ENCODE assay signal across 22 cellular contexts in genomic region chr12:89829434-89829975, GRCh38.
DNase-seq lines count a peak whose midpoint lies in the region; ATAC-seq and TF ChIP-seq lines count a peak whose summit lies in the region.
"Had no signal": no experiment of that assay in that cellular context is flagged by ENCODE, and none has a peak within 500 bp of the region (broad histone marks: within the 10 kb centered on the region; RNA-seq: fewer than 3 reads in every experiment).

No MANE protein-coding gene starts in this region.

- TF ChIP-seq EP300 in SK-N-SH (IDR thresholded peaks at IDR 0.05; ENCODE audit: borderline replicate concordance in 1 of 2, low read depth in 1 of 2, low read length in 1 of 2) = peak in 1 of 2 experiments; percentile 8; a peak in 1 of 4 replicates

- no peaks in the 10 kb centered on the region for H3K9me2 ChIP-seq in SK-N-SH

- H3K27ac ChIP-seq in SK-N-SH (ENCODE audit: low read depth in 2 of 2, low read length in 1 of 2) (peak overlapping the region in 1 of 2 experiments; percentile 28; a peak in 1 of 4 replicates), trophoblast cell (ENCODE audit: low read depth, low read length) (peak overlapping the region; percentile 95)
- H3K27ac ChIP-seq: SJSA1 had no signal

- H3K9me3 Mint-ChIP-seq in T-cell (no peaks in the 10 kb centered on the region), type B pancreatic cell (no peaks in the 10 kb centered on the region)

- no peak overlapping the region for H2AK5ac ChIP-seq in trophoblast cell (ENCODE audit: low read length)

- H3K36me3 Mint-ChIP-seq in T-cell (peaks cover 4% of the 10 kb centered on the region), type B pancreatic cell (no peaks in the 10 kb centered on the region)
- H3K36me3 Mint-ChIP-seq: CD4-positive, CD25-positive, alpha-beta regulatory T cell had no signal

- H2AFZ ChIP-seq in SK-N-SH (ENCODE audit: low read depth) (no peak overlapping the region), trophoblast cell (ENCODE audit: insufficient read depth, low read length, poor library complexity) (no peak overlapping the region)

- no peak overlapping the region for H4K8ac ChIP-seq in trophoblast cell (ENCODE audit: low read depth, low read length)

- no peak for ATAC-seq in T-cell (replicated peaks in 1 of 4)
- no peak for ATAC-seq in GM19023 (IDR thresholded peaks at IDR 0.05; ENCODE audit: unreplicated experiment)
- no peak for ATAC-seq in GM18498 (IDR thresholded peaks at IDR 0.05; ENCODE audit: unreplicated experiment)
- ATAC-seq: GM12878, HCT116 had no signal

- H3K4me1 Mint-ChIP-seq in T-cell (peaks cover 14 to 19% (median 18%) of the 10 kb centered on the region in 3 donors), type B pancreatic cell (ENCODE audit: unreplicated experiment) (peaks cover 34% of the 10 kb centered on the region)

- H3K79me2 ChIP-seq in SK-N-SH (ENCODE audit: insufficient read depth) (no peaks in the 10 kb centered on the region), trophoblast cell (ENCODE audit: control insufficient read depth, insufficient read depth, low read length, poor library complexity) (no peaks in the 10 kb centered on the region)

- H3K4me3 Mint-ChIP-seq in T-cell (no peak overlapping the region), type B pancreatic cell (no peak overlapping the region)
- H3K4me3 Mint-ChIP-seq: CD4-positive, CD25-positive, alpha-beta regulatory T cell had no signal

- POLR2A ChIA-PET in SK-N-SH (lab: Yijun Ruan, JAX) (no interaction called here), T-cell (lab: Charles Lee) (interaction anchor here in 1 of 2 donors (0.6 kb wide), 1 partner anchor 268 kb away, joined by 3 read pairs; no protein-coding TSS in a partner anchor)

- no peak overlapping the region for H3K27ac Mint-ChIP-seq in T-cell
- no peak overlapping the region for H3K27ac Mint-ChIP-seq in type B pancreatic cell

- H4K91ac ChIP-seq in trophoblast cell (ENCODE audit: low read depth, low read length) = no peak overlapping the region

- no peak overlapping the region for H3K18ac ChIP-seq in trophoblast cell (ENCODE audit: low read length)

- no peaks in the 10 kb centered on the region for H3K27me3 ChIP-seq in SK-N-SH (ENCODE audit: insufficient read depth)
- no peaks in the 10 kb centered on the region for H3K27me3 ChIP-seq in trophoblast cell (ENCODE audit: insufficient read depth, low read length)
- H3K27me3 ChIP-seq: SJSA1 had no signal

- no peak for TF ChIP-seq RAD21 in SK-N-SH (IDR thresholded peaks at IDR 0.05; ENCODE audit: low read length)

- H3K23ac ChIP-seq in trophoblast cell (ENCODE audit: low read length) = no peak overlapping the region

- H3K14ac ChIP-seq in trophoblast cell (ENCODE audit: low read length) = no peak overlapping the region

- H3K4ac ChIP-seq in trophoblast cell (ENCODE audit: low read depth, low read length) = no peak overlapping the region

- H3K4me3 ChIP-seq in SK-N-SH (ENCODE audit: low read depth in 2 of 2, low read length in 1 of 2) (no peak overlapping the region), fibroblast of the aortic adventitia (ENCODE audit: low read depth, low read length) (no peak overlapping the region), trophoblast cell (ENCODE audit: low read depth, low read length) (no peak overlapping the region)
- H3K4me3 ChIP-seq: GM12878, SJSA1 had no signal

- H3K36me3 ChIP-seq in SK-N-SH (replicated peaks in 1 of 2; ENCODE audit: control insufficient read depth in 1 of 2, insufficient read depth in 2 of 2, low read length in 1 of 2) (no peaks in the 10 kb centered on the region), trophoblast cell (ENCODE audit: control insufficient read depth in 1 of 2, insufficient read depth in 2 of 2, low read length in 2 of 2) (no peaks in the 10 kb centered on the region)
- H3K36me3 ChIP-seq: SJSA1 had no signal

- H2BK5ac ChIP-seq in trophoblast cell (ENCODE audit: low read depth, low read length, poor library complexity) = peak overlapping the region; percentile 98

- H3K4me2 ChIP-seq in SK-N-SH (no peak overlapping the region), trophoblast cell (ENCODE audit: low read length) (peak overlapping the region; percentile 37)

- H3K9ac ChIP-seq in SK-N-SH = no peak overlapping the region
- H3K9ac ChIP-seq in trophoblast cell (ENCODE audit: low read length) = no peak overlapping the region

- H3K4me1 ChIP-seq in SK-N-SH (ENCODE audit: control insufficient read depth in 1 of 2, insufficient read depth in 2 of 2, low read depth in 1 of 2, low read length in 1 of 2) (peaks cover 0 to 9% of the 10 kb centered on the region in 2 experiments; a peak in 3 of 4 replicates), trophoblast cell (ENCODE audit: control insufficient read depth in 1 of 2, insufficient read depth in 2 of 2, low read length in 2 of 2) (peaks cover 0 to 15% of the 10 kb centered on the region in 2 experiments)

- no peaks in the 10 kb centered on the region for H3K27me3 Mint-ChIP-seq in T-cell
- peaks cover 8% of the 10 kb centered on the region for H3K27me3 Mint-ChIP-seq in type B pancreatic cell
- H3K27me3 Mint-ChIP-seq: CD4-positive, CD25-positive, alpha-beta regulatory T cell had no signal

- DNase-seq in EH (ENCODE audit: low read depth) = peak; percentile 20
- DNase-seq in SK-N-SH = no peak
- DNase-seq in fibroblast of the aortic adventitia (ENCODE audit: low read depth) = peak; percentile 21
- DNase-seq in trophoblast cell = peak; percentile 36 to 91
- DNase-seq in T-cell = no peak
- DNase-seq in type B pancreatic cell (ENCODE audit: extremely low spot score, unreplicated experiment) = no peak
- DNase-seq: CD4-positive, CD25-positive, alpha-beta regulatory T cell; DMS79; GOT3; KG1; NCI-H1092 treated with DMSO at 0.1 percent for 48 hours; NCI-H146; NCI-H2029; NCI-H2227 treated with DMSO at 0.1 percent for 48 hours; NCI-H510A; NCI-H748 treated with DMSO at 0.1 percent for 48 hours; NK-92 treated with Interleukin-12 subunit alpha and Interleukin-12 subunit beta, amount 100 ng/mL, for 24 hours had no signal

- TF ChIP-seq CTCF in SK-N-SH (IDR thresholded peaks at IDR 0.05) (no peak), fibroblast of the aortic adventitia (IDR thresholded peaks at IDR 0.05; ENCODE audit: insufficient read depth, low read length) (no peak), type B pancreatic cell (conservative IDR thresholded peaks at IDR 0.05) (no peak)

- WGBS in SK-N-SH (ENCODE audit: low lambda C conversion rate) = 70% methylated on average over 2 of the region's 2 CpGs
- no CpG with 5 or more reads among the region's 2 CpGs for WGBS in trophoblast cell (ENCODE audit: extremely low coverage, insufficient coverage, insufficient read length)

- H4K12ac ChIP-seq in trophoblast cell (ENCODE audit: low read depth, low read length) = no peak overlapping the region

- H2BK12ac ChIP-seq in trophoblast cell (ENCODE audit: low read length) = no peak overlapping the region

- H4K20me1 ChIP-seq in SK-N-SH (ENCODE audit: insufficient read depth) = no peaks in the 10 kb centered on the region

- CTCF ChIA-PET in SK-N-SH (lab: Yijun Ruan, JAX) (no interaction called here), T-cell (lab: Charles Lee) (interaction anchor here in 1 of 2 donors (1.0 kb wide), 1 partner anchor 201 kb away, joined by 3 read pairs; no protein-coding TSS in a partner anchor)

- H2BK120ac ChIP-seq in trophoblast cell (ENCODE audit: insufficient read depth, low read length, poor library complexity) = peak overlapping the region; percentile 94

- H3F3A ChIP-seq in SK-N-SH (replicated peaks; ENCODE audit: insufficient read depth) = no peaks in the 10 kb centered on the region

- peaks cover 26% of the 10 kb centered on the region for H3K79me1 ChIP-seq in trophoblast cell (ENCODE audit: low read length)

- H3K9me3 ChIP-seq in SK-N-SH (no peaks in the 10 kb centered on the region), trophoblast cell (ENCODE audit: insufficient read depth, low read depth, low read length) (no peaks in the 10 kb centered on the region)
- H3K9me3 ChIP-seq: SJSA1 had no signal

TF ChIP-seq in SK-N-SH, 30 proteins besides CTCF, POLR2A, EP300 and RAD21 (continues in another document):
- TF ChIP-seq MXI1 (IDR thresholded peaks at IDR 0.05; ENCODE audit: low read depth, low read length) (no peak), SMC3 (IDR thresholded peaks at IDR 0.05; ENCODE audit: low read depth, low read length) (no peak), IRF3 (IDR thresholded peaks at IDR 0.05; ENCODE audit: low read depth, low read length) (no peak), FOXJ3 (CRISPR knock-in tag; IDR thresholded peaks at IDR 0.05) (no peak), POLR2AphosphoS5 (IDR thresholded peaks at IDR 0.05; ENCODE audit: low read depth, low read length) (no peak), TCF12 (IDR thresholded peaks at IDR 0.05) (0 out of 2 replicates have a peak, but pooled peaks have one; percentile 37), USF2 (IDR thresholded peaks at IDR 0.05; ENCODE audit: borderline replicate concordance, low read depth, low read length) (no peak), JUND (IDR thresholded peaks at IDR 0.05) (peak; percentile 19; the same call in 1 of the 2 replicates), EZH2phosphoT487 (IDR thresholded peaks at IDR 0.05; ENCODE audit: borderline replicate concordance, low read depth) (no peak), PBX3 (IDR thresholded peaks at IDR 0.05) (peak; percentile 59)

Comparison
In these comparisons a context has a peak if more than half of its experiments do, and no peak if none do; other contexts are left out.
1. DNase-seq: peak in EH (single experiment), fibroblast of the aortic adventitia (single experiment) and trophoblast cell (2 of 2); none in SK-N-SH (single experiment), T-cell (0 of 34) and type B pancreatic cell (single experiment).